In genomic region chr3:42651248-42652091, GRCh38 we compare ENCODE assay signal across 10 cellular contexts. TPM values are rescaled to one million over a fixed set of nuclear protein-coding genes. Genes with fewer than 3 reads are reported as not detected.
DNase-seq lines count a peak whose midpoint lies in the region; ATAC-seq and TF ChIP-seq lines count a peak whose summit lies in the region.
"Had no signal": no experiment of that assay in that cellular context is flagged by ENCODE, and none has a peak within 500 bp of the region (broad histone marks: within the 10 kb centered on the region; RNA-seq: fewer than 3 reads in every experiment).

No MANE protein-coding gene starts in this region.

- peaks cover 0 to 68% (median 60%) of the 10 kb centered on the region in 4 donors for H3K4me1 ChIP-seq in sigmoid colon

- no peaks in the 10 kb centered on the region for H3K9me3 Mint-ChIP-seq in T-cell
- H3K9me3 Mint-ChIP-seq: activated naive CD4-positive, alpha-beta T cell treated with anti-CD3 and anti-CD28 coated beads, Interleukin-2, amount 50 U/mL, for 72 hours had no signal

- no peak for TF ChIP-seq EP300 in sigmoid colon (IDR thresholded peaks at IDR 0.05)

- ATAC-seq in T-cell (replicated peaks in 1 of 4) (no peak), GM19397 (IDR thresholded peaks at IDR 0.05; ENCODE audit: unreplicated experiment) (no peak)

- POLR2A ChIA-PET in T-cell (lab: Charles Lee) = interaction anchor here in 1 of 2 donors (1.1 kb wide), 1 partner anchor 15 kb away, joined by 3 read pairs; no protein-coding TSS in a partner anchor

- peak; percentile 85 for DNase-seq in GM03348 (ENCODE audit: low spot score)
- no peak for DNase-seq in T-cell
- peak; percentile 71 for DNase-seq in fibroblast of gingiva (ENCODE audit: low read depth)
- DNase-seq in sigmoid colon = no peak
- no peak for DNase-seq in DMS53 (lab: John Stamatoyannopoulos, UW)
- no peak for DNase-seq in NCI-H1436 treated with DMSO at 0.1 percent for 48 hours (lab: John Stamatoyannopoulos, UW)
- DNase-seq in NCI-H2029 (lab: John Stamatoyannopoulos, UW) = no peak

- peaks cover 0 to 34% (median 0%) of the 10 kb centered on the region in 4 donors for H3K36me3 ChIP-seq in sigmoid colon

- TF ChIP-seq POLR2A in sigmoid colon (IDR thresholded peaks at IDR 0.05) = no peak

- peak overlapping the region in 1 of 3 donors; percentile 47 for H3K4me3 Mint-ChIP-seq in T-cell

- intact Hi-C loops in sigmoid colon (cut with DNase I) = loop anchor here (2.0 to 5.0 kb wide), 2 partner anchors 51 to 69 kb away; partner anchors contain the start of genes NKTR and SEC22C

- peaks cover 6 to 34% (median 16%) of the 10 kb centered on the region in 3 donors for H3K4me1 Mint-ChIP-seq in T-cell

- no peaks in the 10 kb centered on the region for H3K27me3 Mint-ChIP-seq in T-cell

- WGBS in sigmoid colon, 2 donors = 84 to 89% methylated on average over 9 of the region's 9 CpGs

- H3K9me3 ChIP-seq in sigmoid colon = no peaks in the 10 kb centered on the region

- no peak for TF ChIP-seq CTCF in sigmoid colon (IDR thresholded peaks at IDR 0.05)

- peaks cover 20% of the 10 kb centered on the region for H3K36me3 Mint-ChIP-seq in T-cell
- H3K36me3 Mint-ChIP-seq: activated naive CD4-positive, alpha-beta T cell treated with anti-CD3 and anti-CD28 coated beads, Interleukin-2, amount 50 U/mL, for 72 hours had no signal

- no peaks in the 10 kb centered on the region for H3K27me3 ChIP-seq in sigmoid colon

- CTCF ChIA-PET in T-cell (lab: Charles Lee) = no interaction called here

- peak overlapping the region; percentile 93 to 98 (median 96) for H3K27ac ChIP-seq in sigmoid colon

- H3K4me3 ChIP-seq in sigmoid colon = peak overlapping the region in 2 of 4 donors; percentile 74 to 93
- H3K4me3 ChIP-seq: lung had no signal

- H3K27ac Mint-ChIP-seq in T-cell = peak overlapping the region; percentile 7 to 28

RNA-seq across cellular contexts. Expression of gene ZBTB47, which starts 2.0 kb away (rescaled TPM):
- total RNA-seq in T-cell (1 to 10 TPM in 2 of 5 donors, under 1 TPM in 3; 0.53 to 1.2 (median 0.98) TPM), sigmoid colon (10 to 100 TPM; 34.9 to 74.8 (median 56.9) TPM)
- polyA plus RNA-seq in sigmoid colon = 10 to 100 TPM in 1 of 3 donors, 1 to 10 TPM in 2; 6.2 to 21.0 (median 9.5) TPM

RNA-seq across cellular contexts. Expression of gene KLHL40, which starts 33.9 kb away (rescaled TPM):
- total RNA-seq in T-cell = not detected
- total RNA-seq in sigmoid colon = under 1 TPM in 1 of 4 donors, not detected in 3; under 0.01 TPM
- not detected for polyA plus RNA-seq in sigmoid colon
- total RNA-seq: activated naive CD4-positive, alpha-beta T cell treated with anti-CD3 and anti-CD28 coated beads, Interleukin-2, amount 50 U/mL, for 72 hours; lung had no signal

RNA-seq across cellular contexts. Expression of gene NKTR, which starts 51.0 kb away (rescaled TPM):
- total RNA-seq in T-cell (100 to 1,000 TPM; 185 to 252 (median 209) TPM), sigmoid colon (100 to 1,000 TPM in 1 of 4 donors, 10 to 100 TPM in 3; 81.3 to 130 (median 84.4) TPM)
- polyA plus RNA-seq in sigmoid colon = 10 to 100 TPM in 1 of 3 donors, 1 to 10 TPM in 2; 1.8 to 27.9 (median 2.5) TPM

RNA-seq across cellular contexts. Expression of gene HHATL, which starts 51.1 kb away (rescaled TPM):
- total RNA-seq in T-cell = not detected
- total RNA-seq in sigmoid colon = not detected
- polyA plus RNA-seq in sigmoid colon = 1 to 10 TPM in 1 of 3 donors, under 1 TPM in 1, not detected in 1; 0.31 to 1.4 TPM
- total RNA-seq: activated naive CD4-positive, alpha-beta T cell treated with anti-CD3 and anti-CD28 coated beads, Interleukin-2, amount 50 U/mL, for 72 hours had no signal

Comparison
In these comparisons a context has a peak if more than half of its experiments do, and no peak if none do; other contexts are left out.
1. DNase-seq: peak in GM03348 (single experiment) and fibroblast of gingiva (single experiment); none in T-cell (0 of 34), sigmoid colon (single experiment), DMS53 (single experiment), NCI-H1436 treated with DMSO at 0.1 percent for 48 hours (single experiment) and NCI-H2029 (single experiment).
2. RNA of gene ZBTB47, which starts 2.0 kb away (total RNA-seq): 34.9 to 74.8 TPM in sigmoid colon; 0.53 to 1.2 TPM in T-cell; every median in the first group is over 10 times any median in the second.